ENCODE assay signal across 1 cellular context in genomic region chr11:70873736-70874412, GRCh38.
TF ChIP-seq lines count a peak whose summit lies in the region.

No MANE protein-coding gene starts in this region.

TF ChIP-seq in H1, 55 proteins besides CTCF, POLR2A, EP300 and RAD21 (continued from another document):
- TF ChIP-seq, protein P1, sequence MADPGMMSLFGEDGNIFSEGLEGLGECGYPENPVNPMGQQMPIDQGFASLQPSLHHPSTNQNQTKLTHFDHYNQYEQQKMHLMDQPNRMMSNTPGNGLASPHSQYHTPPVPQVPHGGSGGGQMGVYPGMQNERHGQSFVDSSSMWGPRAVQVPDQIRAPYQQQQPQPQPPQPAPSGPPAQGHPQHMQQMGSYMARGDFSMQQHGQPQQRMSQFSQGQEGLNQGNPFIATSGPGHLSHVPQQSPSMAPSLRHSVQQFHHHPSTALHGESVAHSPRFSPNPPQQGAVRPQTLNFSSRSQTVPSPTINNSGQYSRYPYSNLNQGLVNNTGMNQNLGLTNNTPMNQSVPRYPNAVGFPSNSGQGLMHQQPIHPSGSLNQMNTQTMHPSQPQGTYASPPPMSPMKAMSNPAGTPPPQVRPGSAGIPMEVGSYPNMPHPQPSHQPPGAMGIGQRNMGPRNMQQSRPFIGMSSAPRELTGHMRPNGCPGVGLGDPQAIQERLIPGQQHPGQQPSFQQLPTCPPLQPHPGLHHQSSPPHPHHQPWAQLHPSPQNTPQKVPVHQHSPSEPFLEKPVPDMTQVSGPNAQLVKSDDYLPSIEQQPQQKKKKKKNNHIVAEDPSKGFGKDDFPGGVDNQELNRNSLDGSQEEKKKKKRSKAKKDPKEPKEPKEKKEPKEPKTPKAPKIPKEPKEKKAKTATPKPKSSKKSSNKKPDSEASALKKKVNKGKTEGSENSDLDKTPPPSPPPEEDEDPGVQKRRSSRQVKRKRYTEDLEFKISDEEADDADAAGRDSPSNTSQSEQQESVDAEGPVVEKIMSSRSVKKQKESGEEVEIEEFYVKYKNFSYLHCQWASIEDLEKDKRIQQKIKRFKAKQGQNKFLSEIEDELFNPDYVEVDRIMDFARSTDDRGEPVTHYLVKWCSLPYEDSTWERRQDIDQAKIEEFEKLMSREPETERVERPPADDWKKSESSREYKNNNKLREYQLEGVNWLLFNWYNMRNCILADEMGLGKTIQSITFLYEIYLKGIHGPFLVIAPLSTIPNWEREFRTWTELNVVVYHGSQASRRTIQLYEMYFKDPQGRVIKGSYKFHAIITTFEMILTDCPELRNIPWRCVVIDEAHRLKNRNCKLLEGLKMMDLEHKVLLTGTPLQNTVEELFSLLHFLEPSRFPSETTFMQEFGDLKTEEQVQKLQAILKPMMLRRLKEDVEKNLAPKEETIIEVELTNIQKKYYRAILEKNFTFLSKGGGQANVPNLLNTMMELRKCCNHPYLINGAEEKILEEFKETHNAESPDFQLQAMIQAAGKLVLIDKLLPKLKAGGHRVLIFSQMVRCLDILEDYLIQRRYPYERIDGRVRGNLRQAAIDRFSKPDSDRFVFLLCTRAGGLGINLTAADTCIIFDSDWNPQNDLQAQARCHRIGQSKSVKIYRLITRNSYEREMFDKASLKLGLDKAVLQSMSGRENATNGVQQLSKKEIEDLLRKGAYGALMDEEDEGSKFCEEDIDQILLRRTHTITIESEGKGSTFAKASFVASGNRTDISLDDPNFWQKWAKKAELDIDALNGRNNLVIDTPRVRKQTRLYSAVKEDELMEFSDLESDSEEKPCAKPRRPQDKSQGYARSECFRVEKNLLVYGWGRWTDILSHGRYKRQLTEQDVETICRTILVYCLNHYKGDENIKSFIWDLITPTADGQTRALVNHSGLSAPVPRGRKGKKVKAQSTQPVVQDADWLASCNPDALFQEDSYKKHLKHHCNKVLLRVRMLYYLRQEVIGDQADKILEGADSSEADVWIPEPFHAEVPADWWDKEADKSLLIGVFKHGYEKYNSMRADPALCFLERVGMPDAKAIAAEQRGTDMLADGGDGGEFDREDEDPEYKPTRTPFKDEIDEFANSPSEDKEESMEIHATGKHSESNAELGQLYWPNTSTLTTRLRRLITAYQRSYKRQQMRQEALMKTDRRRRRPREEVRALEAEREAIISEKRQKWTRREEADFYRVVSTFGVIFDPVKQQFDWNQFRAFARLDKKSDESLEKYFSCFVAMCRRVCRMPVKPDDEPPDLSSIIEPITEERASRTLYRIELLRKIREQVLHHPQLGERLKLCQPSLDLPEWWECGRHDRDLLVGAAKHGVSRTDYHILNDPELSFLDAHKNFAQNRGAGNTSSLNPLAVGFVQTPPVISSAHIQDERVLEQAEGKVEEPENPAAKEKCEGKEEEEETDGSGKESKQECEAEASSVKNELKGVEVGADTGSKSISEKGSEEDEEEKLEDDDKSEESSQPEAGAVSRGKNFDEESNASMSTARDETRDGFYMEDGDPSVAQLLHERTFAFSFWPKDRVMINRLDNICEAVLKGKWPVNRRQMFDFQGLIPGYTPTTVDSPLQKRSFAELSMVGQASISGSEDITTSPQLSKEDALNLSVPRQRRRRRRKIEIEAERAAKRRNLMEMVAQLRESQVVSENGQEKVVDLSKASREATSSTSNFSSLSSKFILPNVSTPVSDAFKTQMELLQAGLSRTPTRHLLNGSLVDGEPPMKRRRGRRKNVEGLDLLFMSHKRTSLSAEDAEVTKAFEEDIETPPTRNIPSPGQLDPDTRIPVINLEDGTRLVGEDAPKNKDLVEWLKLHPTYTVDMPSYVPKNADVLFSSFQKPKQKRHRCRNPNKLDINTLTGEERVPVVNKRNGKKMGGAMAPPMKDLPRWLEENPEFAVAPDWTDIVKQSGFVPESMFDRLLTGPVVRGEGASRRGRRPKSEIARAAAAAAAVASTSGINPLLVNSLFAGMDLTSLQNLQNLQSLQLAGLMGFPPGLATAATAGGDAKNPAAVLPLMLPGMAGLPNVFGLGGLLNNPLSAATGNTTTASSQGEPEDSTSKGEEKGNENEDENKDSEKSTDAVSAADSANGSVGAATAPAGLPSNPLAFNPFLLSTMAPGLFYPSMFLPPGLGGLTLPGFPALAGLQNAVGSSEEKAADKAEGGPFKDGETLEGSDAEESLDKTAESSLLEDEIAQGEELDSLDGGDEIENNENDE (IDR thresholded peaks at IDR 0.05; ENCODE audit: insufficient replicate concordance, low read length), result no peak
- TF ChIP-seq TAF7 (optimal IDR thresholded peaks at IDR 0.05; ENCODE audit: borderline replicate concordance, low read depth, low read length), result no peak
- no peak for TF ChIP-seq SP1 (IDR thresholded peaks at IDR 0.05; ENCODE audit: low read depth, low read length)
- no peak for TF ChIP-seq E2F6 (IDR thresholded peaks at IDR 0.05)
- TF ChIP-seq SIN3A (conservative IDR thresholded peaks at IDR 0.05 in 1 of 2, IDR thresholded peaks at IDR 0.05 in 1 of 2; ENCODE audit: low read depth in 1 of 2, low read length in 2 of 2), result no peak
- TF ChIP-seq HDAC6 (IDR thresholded peaks at IDR 0.05; ENCODE audit: low read depth, low read length), result no peak
- no peak for TF ChIP-seq KDM5A (IDR thresholded peaks at IDR 0.05; ENCODE audit: low read length)
- no peak for TF ChIP-seq GABPA (IDR thresholded peaks at IDR 0.05; ENCODE audit: borderline replicate concordance, insufficient read depth, low read length)
- TF ChIP-seq BACH1 (IDR thresholded peaks at IDR 0.05; ENCODE audit: low read length), result no peak
- no peak for TF ChIP-seq RXRA (IDR thresholded peaks at IDR 0.05; ENCODE audit: insufficient read depth, low read depth, low read length)
